8 cellular contexts compared by ENCODE assay signal in genomic region chrX:101417981-101418841, GRCh38.
DNase-seq lines count a peak whose midpoint lies in the region; ATAC-seq and TF ChIP-seq lines count a peak whose summit lies in the region.

No MANE protein-coding gene starts in this region.

- no peaks in the 10 kb centered on the region for H3K27me3 Mint-ChIP-seq in T-helper 1 cell treated with Interleukin-12 subunit alpha and Interleukin-12 subunit beta and Interleukin-4 antibody, amounts not matched to agents 30 μg/mL and 1 μg/mL, for 36 hours (ENCODE audit: low read depth)

- peak; percentile 47 for ATAC-seq in HG03175 (IDR thresholded peaks at IDR 0.05; ENCODE audit: unreplicated experiment)

- DNase-seq in activated gamma-delta T cell (lab: John Stamatoyannopoulos, UW) (peak; percentile 20), activated gamma-delta T cell treated with Interleukin-2 at 50 U/mL for 16 hours (no peak), cardiac fibroblast (ENCODE audit: low read depth in 2 of 2) (peak; percentile 30 to 39), iPS-NIHi7 (ENCODE audit: extremely low spot score) (peak; percentile 59), epidermal melanocyte (ENCODE audit: insufficient read length, low spot score) (no peak)

- no peak for TF ChIP-seq CTCF in cardiac fibroblast (IDR thresholded peaks at IDR 0.05; ENCODE audit: low read depth, low read length)

- peaks cover 12% of the 10 kb centered on the region for H3K4me1 Mint-ChIP-seq in T-helper 1 cell treated with Interleukin-12 subunit alpha and Interleukin-12 subunit beta and Interleukin-4 antibody, amounts not matched to agents 30 μg/mL and 1 μg/mL, for 36 hours (ENCODE audit: low read depth)

- H3K36me3 Mint-ChIP-seq in T-helper 1 cell treated with Interleukin-12 subunit alpha and Interleukin-12 subunit beta and Interleukin-4 antibody, amounts not matched to agents 30 μg/mL and 1 μg/mL, for 36 hours (ENCODE audit: low read depth), result peaks cover 2% of the 10 kb centered on the region

- H3K4me3 Mint-ChIP-seq in T-helper 1 cell treated with Interleukin-12 subunit alpha and Interleukin-12 subunit beta and Interleukin-4 antibody, amounts not matched to agents 30 μg/mL and 1 μg/mL, for 36 hours, result peak overlapping the region; percentile 88

- H3K4me3 ChIP-seq in cardiac fibroblast (replicated peaks in 1 of 2; ENCODE audit: low read depth in 2 of 2, low read length in 2 of 2), result peak overlapping the region; percentile 43 to 47
- peak overlapping the region; percentile 35 to 58 (median 50) for H3K4me3 ChIP-seq in skin epidermis

- peak overlapping the region; percentile 92 for H3K27ac Mint-ChIP-seq in T-helper 1 cell treated with Interleukin-12 subunit alpha and Interleukin-12 subunit beta and Interleukin-4 antibody, amounts not matched to agents 30 μg/mL and 1 μg/mL, for 36 hours

- H3K9me3 Mint-ChIP-seq in T-helper 1 cell treated with Interleukin-12 subunit alpha and Interleukin-12 subunit beta and Interleukin-4 antibody, amounts not matched to agents 30 μg/mL and 1 μg/mL, for 36 hours, result no peaks in the 10 kb centered on the region

- H3K27ac ChIP-seq in skin epidermis, result peak overlapping the region; percentile 85 to 97 (median 93)

Comparison
In these comparisons a context has a peak if more than half of its experiments do, and no peak if none do; other contexts are left out.
1. DNase-seq: peak in activated gamma-delta T cell (single experiment), cardiac fibroblast (2 of 2) and iPS-NIHi7 (single experiment); none in activated gamma-delta T cell treated with Interleukin-2 at 50 U/mL for 16 hours (single experiment) and epidermal melanocyte (single experiment).